ENCODE assay signal across 8 cellular contexts in genomic region chr11:21511835-21512440, GRCh38.
DNase-seq lines count a peak whose midpoint lies in the region; ATAC-seq, FAIRE-seq and TF ChIP-seq lines count a peak whose summit lies in the region.

No MANE protein-coding gene starts in this region.

- H3K9me3 ChIP-seq in HAP-1: no peaks in the 10 kb centered on the region
- H3K9me3 ChIP-seq in Loucy (ENCODE audit: insufficient read depth, low read depth, low read length): no peaks in the 10 kb centered on the region
- H3K9me3 ChIP-seq in endodermal cell (ENCODE audit: control insufficient read depth, low read length): no peaks in the 10 kb centered on the region
- H3K9me3 ChIP-seq in neural cell (ENCODE audit: low read length): no peaks in the 10 kb centered on the region

- peaks cover 2% of the 10 kb centered on the region; the same call in 1 of the 2 replicates for H3K4me1 ChIP-seq in HAP-1
- H3K4me1 ChIP-seq in Loucy (ENCODE audit: insufficient read depth, low read length, poor library complexity, severe bottlenecking): no peaks in the 10 kb centered on the region
- H3K4me1 ChIP-seq in endodermal cell (ENCODE audit: control insufficient read depth, insufficient read depth, low read length): no peaks in the 10 kb centered on the region

- H3K9ac ChIP-seq in Loucy (ENCODE audit: low read depth, low read length, poor library complexity, severe bottlenecking) (no peak overlapping the region), endodermal cell (ENCODE audit: extremely low read depth, low read length, poor library complexity, severe bottlenecking) (no peak overlapping the region), neural cell (ENCODE audit: low read length) (no peak overlapping the region)

- TF ChIP-seq RAD21 in neural cell (conservative IDR thresholded peaks at IDR 0.05): peak; percentile 58

- in situ Hi-C loops in HAP-1 (cut with MboI; ENCODE audit: low sequenced_read_pairs): loop anchor here (25.0 kb wide), 1 partner anchor 850 kb away; the partner anchor contains the start of gene NELL1

- no peak overlapping the region for H3K27ac Mint-ChIP-seq in endodermal cell

- H3F3A ChIP-seq in Loucy (ENCODE audit: low read depth) (no peaks in the 10 kb centered on the region), neural cell (ENCODE audit: insufficient read depth, low read length, poor library complexity, severe bottlenecking) (no peaks in the 10 kb centered on the region)

- no peak overlapping the region for H3K4me3 Mint-ChIP-seq in endodermal cell

- no peak for TF ChIP-seq EP300 in neural cell (conservative IDR thresholded peaks at IDR 0.05; ENCODE audit: poor library complexity, severe bottlenecking)

- DNase-seq in activated T-cell treated with anti-CD3 and anti-CD28 coated beads for 48 hours (ENCODE audit: low read depth) (peak; percentile 18), HAP-1 (ENCODE audit: low spot score in 2 of 2) (peak; percentile 84 to 92), RCC 7860 (ENCODE audit: low spot score) (peak; percentile 20), endodermal cell (peak; percentile 96)
- no peak for DNase-seq in activated T-cell treated with anti-CD3 and anti-CD28 coated beads, Interleukin-2, amount 50 U/mL, for 1 hour

- H3K36me3 Mint-ChIP-seq in endodermal cell (ENCODE audit: low read depth): no peaks in the 10 kb centered on the region

- H3K4me3 ChIP-seq in HAP-1 (no peak overlapping the region), Loucy (ENCODE audit: low read length, poor library complexity, severe bottlenecking) (no peak overlapping the region), endodermal cell (ENCODE audit: low read length) (no peak overlapping the region), neural cell (ENCODE audit: low read length) (no peak overlapping the region)

- ATAC-seq in HG02970 (IDR thresholded peaks at IDR 0.05; ENCODE audit: low FRiP score, unreplicated experiment): no peak

- no peaks in the 10 kb centered on the region for H3K79me2 ChIP-seq in Loucy (ENCODE audit: insufficient read depth, low read length)
- H3K79me2 ChIP-seq in neural cell (replicated peaks; ENCODE audit: insufficient read depth, low read length): no peaks in the 10 kb centered on the region

- no peaks in the 10 kb centered on the region for H3K27me3 Mint-ChIP-seq in endodermal cell (ENCODE audit: insufficient read depth)

- H3K4me1 Mint-ChIP-seq in endodermal cell: no peaks in the 10 kb centered on the region

- 0 to 36% methylated on average over 1 to 2 of the region's 2 CpGs for WGBS in endodermal cell (ENCODE audit: insufficient coverage in 1 of 2, insufficient read length in 1 of 2), 2 experiments

- H3K27ac ChIP-seq in endodermal cell (ENCODE audit: low read depth, low read length) (no peak overlapping the region), neural cell (ENCODE audit: low read length) (no peak overlapping the region)

- H3K4me2 ChIP-seq in Loucy (ENCODE audit: low read depth, low read length, poor library complexity, severe bottlenecking) (no peak overlapping the region), neural cell (ENCODE audit: low read length) (no peak overlapping the region)

- H4K20me1 ChIP-seq in Loucy (ENCODE audit: insufficient read depth, low read length, poor library complexity, severe bottlenecking) (no peaks in the 10 kb centered on the region), neural cell (ENCODE audit: insufficient read depth) (no peaks in the 10 kb centered on the region)

- H2AFZ ChIP-seq in Loucy (ENCODE audit: low read length) (no peak overlapping the region), neural cell (ENCODE audit: low read depth, low read length) (no peak overlapping the region)

- no peak for FAIRE-seq in RCC 7860 (lab: Jason Lieb, UNC)

- TF ChIP-seq CTCF in Loucy (conservative IDR thresholded peaks at IDR 0.05; ENCODE audit: low read length) (peak; percentile 74), endodermal cell (conservative IDR thresholded peaks at IDR 0.05) (peak; percentile 93), neural cell (IDR thresholded peaks at IDR 0.05; ENCODE audit: poor library complexity, severe bottlenecking) (peak; percentile 57)

- H3K36me3 ChIP-seq in HAP-1 (replicated peaks) (no peaks in the 10 kb centered on the region), Loucy (ENCODE audit: insufficient read depth, low read length) (no peaks in the 10 kb centered on the region), endodermal cell (ENCODE audit: control insufficient read depth, insufficient read depth, low read length) (no peaks in the 10 kb centered on the region), neural cell (ENCODE audit: insufficient read depth, low read length) (no peaks in the 10 kb centered on the region)

- H3K27me3 ChIP-seq in HAP-1 (ENCODE audit: low read depth) (no peaks in the 10 kb centered on the region), Loucy (ENCODE audit: insufficient read depth, low read length, poor library complexity, severe bottlenecking) (no peaks in the 10 kb centered on the region), endodermal cell (ENCODE audit: control insufficient read depth, insufficient read depth, low read length, poor library complexity, severe bottlenecking) (no peaks in the 10 kb centered on the region), neural cell (ENCODE audit: insufficient read depth, low read depth, low read length) (no peaks in the 10 kb centered on the region)

- H3K9me3 Mint-ChIP-seq in endodermal cell: no peaks in the 10 kb centered on the region

- H3K9me2 ChIP-seq in Loucy (replicated peaks; ENCODE audit: low read depth, low read length): no peaks in the 10 kb centered on the region
- H3K9me2 ChIP-seq in neural cell (ENCODE audit: insufficient read depth, low read length): no peaks in the 10 kb centered on the region

TF ChIP-seq in neural cell, 6 proteins besides CTCF, POLR2A, EP300 and RAD21:
- no peak for TF ChIP-seq POLR2AphosphoS5 (IDR thresholded peaks at IDR 0.05)
- TF ChIP-seq SMC3 (conservative IDR thresholded peaks at IDR 0.05; ENCODE audit: poor library complexity): peak; percentile 65
